18 cellular contexts compared by ENCODE assay signal in the genomic region with DNA sequence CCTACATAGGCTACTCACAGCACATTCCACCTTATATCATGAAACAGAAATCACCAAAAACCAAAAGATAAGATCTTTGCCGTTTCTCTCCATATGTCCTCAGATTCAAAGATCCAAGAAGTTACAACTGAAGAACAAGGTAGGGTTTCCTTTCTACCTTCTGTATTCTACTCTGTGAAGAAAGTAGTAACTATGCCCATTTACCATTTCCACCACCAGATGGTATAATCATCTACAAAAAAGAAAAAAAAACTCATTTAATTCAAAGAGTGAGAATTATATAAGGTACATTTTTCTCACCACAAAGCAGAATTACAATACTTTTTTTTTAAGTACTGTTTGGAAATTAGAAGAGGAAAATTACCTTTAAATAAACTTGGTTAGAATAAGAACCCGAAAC.
A peak's percentile ranks its signal among the peaks of the same experiment; 100 is the strongest.
DNase-seq lines count a peak whose midpoint lies in the region; ATAC-seq and TF ChIP-seq lines count a peak whose summit lies in the region.
"Had no signal": no experiment of that assay in that cellular context is flagged by ENCODE, and none has a peak within 500 bp of the region (broad histone marks: within the 10 kb centered on the region; RNA-seq: fewer than 3 reads in every experiment).

No MANE protein-coding gene starts in this region.

- H3K27ac ChIP-seq in AG04450 (ENCODE audit: low read depth, low read length) (no peak overlapping the region), OCI-LY7 (ENCODE audit: low read depth, low read length, poor library complexity, severe bottlenecking) (no peak overlapping the region), coronary artery (no peak overlapping the region)
- no peak overlapping the region for H3K27ac ChIP-seq in CD4-positive, alpha-beta memory T cell (ENCODE audit: low read depth, low read length)
- H3K27ac ChIP-seq: ovary had no signal

- H3K9me3 Mint-ChIP-seq in CD4-positive, alpha-beta memory T cell = no peaks in the 10 kb centered on the region
- H3K9me3 Mint-ChIP-seq: WTC11 had no signal

- H3K27ac Mint-ChIP-seq in CD4-positive, alpha-beta memory T cell = peak overlapping the region in 3 of 7 donors; percentile 8 to 61 (median 26)
- H3K27ac Mint-ChIP-seq: B cell, WTC11 had no signal

- H3K4me3 ChIP-seq in AG04450 (ENCODE audit: low read depth, low read length) = no peak overlapping the region
- H3K4me3 ChIP-seq in CD4-positive, alpha-beta memory T cell (ENCODE audit: low read length in 2 of 2) = no peak overlapping the region
- no peak overlapping the region for H3K4me3 ChIP-seq in OCI-LY7 (ENCODE audit: low read depth, low read length, poor library complexity, severe bottlenecking)
- H3K4me3 ChIP-seq in coronary artery = no peak overlapping the region
- H3K4me3 ChIP-seq: ovary had no signal

- ATAC-seq in HG03108 (IDR thresholded peaks at IDR 0.05; ENCODE audit: unreplicated experiment) = no peak
- ATAC-seq: Right ventricle myocardium inferior, WTC11 had no signal

- intact Hi-C loops in CD4-positive, alpha-beta memory T cell (cut with micrococcal nuclease) = loop anchor here (1.0 to 10.0 kb wide), 4 partner anchors 122 to 181 kb away; no protein-coding TSS in a partner anchor
- intact Hi-C loops in OCI-LY7 (cut with micrococcal nuclease; ENCODE audit: unreplicated experiment) = no loop called here

- peak; percentile 20; the same call in 1 of the 2 replicates for TF ChIP-seq CTCF in AG04450 (IDR thresholded peaks at IDR 0.05; ENCODE audit: low read depth, low read length)
- TF ChIP-seq CTCF in OCI-LY7 (conservative IDR thresholded peaks at IDR 0.05; ENCODE audit: low read length) = peak; percentile 34
- no peak for TF ChIP-seq CTCF in coronary artery (IDR thresholded peaks at IDR 0.05)

- DNase-seq in AG04450 (ENCODE audit: low read depth, low spot score) = no peak
- peak in 4 of 5 donors; percentile 21 to 26 (median 22) for DNase-seq in CD4-positive, alpha-beta memory T cell
- DNase-seq in OCI-LY7 (ENCODE audit: low spot score) = no peak
- peak; percentile 33 for DNase-seq in fibroblast of peridontal ligament (ENCODE audit: extremely low read depth)
- DNase-seq in GM03348 (ENCODE audit: low spot score) = no peak
- DNase-seq in ACHN = no peak
- no peak for DNase-seq in coronary artery (ENCODE audit: low spot score)
- DNase-seq: amygdala; GOT3; KG1; NCI-H1436; ovary; stimulated activated CD4-positive, alpha-beta T cell treated with anti-CD3 and anti-CD28 coated beads, Interleukin-2, amount 100 ng/mL, for 48 hours; T-helper 1 cell had no signal

- in situ Hi-C loops in ACHN (cut with HindIII; ENCODE audit: low pct_ligation_motif_present, low pct_unique_long_range_greater_than_20kb, low sequenced_read_pairs) = no loop called here

- H3K36me3 Mint-ChIP-seq in CD4-positive, alpha-beta memory T cell = no peaks in the 10 kb centered on the region
- H3K36me3 Mint-ChIP-seq: WTC11 had no signal

- no peaks in the 10 kb centered on the region for H3K27me3 ChIP-seq in AG04450 (ENCODE audit: control insufficient read depth, insufficient read depth, low read length)
- H3K27me3 ChIP-seq in CD4-positive, alpha-beta memory T cell (ENCODE audit: insufficient read depth, low read length) = no peaks in the 10 kb centered on the region
- H3K27me3 ChIP-seq: ovary had no signal

- H3K4me2 ChIP-seq in OCI-LY7 (ENCODE audit: low read length) = no peak overlapping the region

- H3K9me2 ChIP-seq in OCI-LY7 (ENCODE audit: insufficient read depth, low read length) = no peaks in the 10 kb centered on the region

- H2AFZ ChIP-seq in OCI-LY7 (ENCODE audit: low read length) = no peak overlapping the region

- no TSS peak for BruUV-seq in OCI-LY7 (replicated peaks; lab: Mats Ljungman, UMichigan)

- no peaks in the 10 kb centered on the region for H4K20me1 ChIP-seq in OCI-LY7 (ENCODE audit: insufficient read depth, low read length)

- no peak overlapping the region for H3K4me3 Mint-ChIP-seq in CD4-positive, alpha-beta memory T cell
- H3K4me3 Mint-ChIP-seq: B cell, WTC11 had no signal

- CTCF ChIA-PET in AG04450 (lab: Charles Lee) = interaction anchor here (0.6 kb wide), 1 partner anchor 102 kb away, joined by 3 read pairs; no protein-coding TSS in a partner anchor
- CTCF ChIA-PET in CD4-positive, alpha-beta memory T cell (lab: Charles Lee; ENCODE audit: partially characterized antibody) = interaction anchor here (0.8 to 1.0 kb wide), 3 partner anchors 174 to 179 kb away, joined by 3 read pairs; no protein-coding TSS in a partner anchor
- CTCF ChIA-PET in OCI-LY7 (lab: Charles Lee; ENCODE audit: unreplicated experiment) = no interaction called here

- POLR2A ChIA-PET in AG04450 (lab: Yijun Ruan, JAX) (no interaction called here), OCI-LY7 (lab: Charles Lee) (interaction anchor here (0.7 to 1.4 kb wide), 2 partner anchors 28 to 36 kb away, joined by 3 to 4 read pairs; no protein-coding TSS in a partner anchor)
- POLR2A ChIA-PET in CD4-positive, alpha-beta memory T cell (lab: Charles Lee; ENCODE audit: partially characterized antibody) = no interaction called here

- no peaks in the 10 kb centered on the region for H3K79me2 ChIP-seq in OCI-LY7 (ENCODE audit: insufficient read depth, low read depth, low read length)

- peaks cover 6% of the 10 kb centered on the region for H3K4me1 ChIP-seq in CD4-positive, alpha-beta memory T cell (ENCODE audit: insufficient read depth, low read length)
- H3K4me1 ChIP-seq in OCI-LY7 (ENCODE audit: insufficient read depth, low read length, poor library complexity, severe bottlenecking) = no peaks in the 10 kb centered on the region

- H3K36me3 ChIP-seq in CD4-positive, alpha-beta memory T cell (ENCODE audit: insufficient read depth, low read length) = no peaks in the 10 kb centered on the region
- no peaks in the 10 kb centered on the region for H3K36me3 ChIP-seq in OCI-LY7 (ENCODE audit: insufficient read depth, low read length)
- H3K36me3 ChIP-seq: ovary had no signal

- no peaks in the 10 kb centered on the region for H3K27me3 Mint-ChIP-seq in CD4-positive, alpha-beta memory T cell
- H3K27me3 Mint-ChIP-seq: B cell had no signal

- H3K9me3 ChIP-seq in AG04450 (ENCODE audit: control insufficient read depth, insufficient read depth, low read length) (no peaks in the 10 kb centered on the region), OCI-LY7 (ENCODE audit: low read length) (no peaks in the 10 kb centered on the region)
- no peaks in the 10 kb centered on the region for H3K9me3 ChIP-seq in CD4-positive, alpha-beta memory T cell (ENCODE audit: control insufficient read depth in 1 of 2, low read length in 2 of 2)
- H3K9me3 ChIP-seq: ovary had no signal

- H3K4me1 Mint-ChIP-seq in CD4-positive, alpha-beta memory T cell = peaks cover 4 to 19% (median 7%) of the 10 kb centered on the region in 4 donors

Comparison
In these comparisons a context has a peak if more than half of its experiments do, and no peak if none do; other contexts are left out.
1. DNase-seq: peak in CD4-positive, alpha-beta memory T cell (4 of 5) and fibroblast of peridontal ligament (single experiment); none in AG04450 (single experiment), OCI-LY7 (single experiment), GM03348 (single experiment), ACHN (single experiment) and coronary artery (single experiment).